In genomic region chr22:37609240-37610152, GRCh38 we compare ENCODE assay signal across 1 cellular context.
TF ChIP-seq lines count a peak whose summit lies in the region.

No MANE protein-coding gene starts in this region.

TF ChIP-seq in IMR-90, 13 proteins besides CTCF, POLR2A, EP300 and RAD21:
- TF ChIP-seq MAZ (IDR thresholded peaks at IDR 0.05; ENCODE audit: borderline replicate concordance, low read depth, low read length) (no peak), MAFK (IDR thresholded peaks at IDR 0.05; ENCODE audit: low read depth, low read length) (no peak), RFX5 (IDR thresholded peaks at IDR 0.05; ENCODE audit: low read depth, low read length) (no peak), ELK1 (IDR thresholded peaks at IDR 0.05; ENCODE audit: borderline replicate concordance, low read depth, low read length) (no peak), FOS (IDR thresholded peaks at IDR 0.05; ENCODE audit: low read depth, low read length) (no peak), SMC3 (IDR thresholded peaks at IDR 0.05; ENCODE audit: low read depth, low read length) (no peak), RCOR1 (IDR thresholded peaks at IDR 0.05; ENCODE audit: insufficient replicate concordance, low read length) (no peak), USF2 (IDR thresholded peaks at IDR 0.05; ENCODE audit: low read depth, low read length) (no peak), CHD1 (IDR thresholded peaks at IDR 0.05; ENCODE audit: low read depth, low read length) (no peak), MXI1 (IDR thresholded peaks at IDR 0.05; ENCODE audit: borderline replicate concordance, low read depth, low read length) (no peak), CEBPB (IDR thresholded peaks at IDR 0.05; ENCODE audit: low read depth, low read length) (no peak), BHLHE40 (IDR thresholded peaks at IDR 0.05; ENCODE audit: low read depth, low read length) (no peak), NFE2L2 (IDR thresholded peaks at IDR 0.05; ENCODE audit: low read depth, low read length) (no peak)
